Comparison of ENCODE assay signal across 1 cellular context in genomic region chr1:5586629-5587028, GRCh38.
TF ChIP-seq lines count a peak whose summit lies in the region.

No MANE protein-coding gene starts in this region.

TF ChIP-seq in H1, 55 proteins besides CTCF, POLR2A, EP300 and RAD21 (continued from another document):
- TF ChIP-seq CHD7 (IDR thresholded peaks at IDR 0.05; ENCODE audit: insufficient replicate concordance, low read length) (no peak), EGR1 (IDR thresholded peaks at IDR 0.05; ENCODE audit: borderline replicate concordance, low read depth, low read length) (no peak), SUZ12 (IDR thresholded peaks at IDR 0.05; ENCODE audit: low read length) (no peak), CBX8 (IDR thresholded peaks at IDR 0.05; ENCODE audit: borderline replicate concordance, low read depth, low read length) (no peak), TAF7 (optimal IDR thresholded peaks at IDR 0.05; ENCODE audit: borderline replicate concordance, low read depth, low read length) (no peak), MAX (IDR thresholded peaks at IDR 0.05) (no peak), SIRT6 (IDR thresholded peaks at IDR 0.05; ENCODE audit: low read length) (no peak), SP4 (IDR thresholded peaks at IDR 0.05; ENCODE audit: low read length) (no peak), POLR2AphosphoS5 (IDR thresholded peaks at IDR 0.05; ENCODE audit: low read depth, low read length) (no peak), RNF2 (IDR thresholded peaks at IDR 0.05; ENCODE audit: borderline replicate concordance, low read depth, low read length, missing control alignments, poor library complexity, severe bottlenecking) (no peak), HDAC2 (IDR thresholded peaks at IDR 0.05; ENCODE audit: borderline replicate concordance in 1 of 2, low read depth in 2 of 2, low read length in 2 of 2) (no peak), CHD1 (IDR thresholded peaks at IDR 0.05; ENCODE audit: low read depth, low read length) (no peak), FOSL1 (IDR thresholded peaks at IDR 0.05; ENCODE audit: insufficient read depth, low read depth, low read length) (no peak), CEBPB (IDR thresholded peaks at IDR 0.05; ENCODE audit: low read depth, low read length) (no peak), GABPA (IDR thresholded peaks at IDR 0.05; ENCODE audit: borderline replicate concordance, insufficient read depth, low read length) (no peak), TBP (IDR thresholded peaks at IDR 0.05; ENCODE audit: low read depth, low read length) (no peak)
